In the genomic region with DNA sequence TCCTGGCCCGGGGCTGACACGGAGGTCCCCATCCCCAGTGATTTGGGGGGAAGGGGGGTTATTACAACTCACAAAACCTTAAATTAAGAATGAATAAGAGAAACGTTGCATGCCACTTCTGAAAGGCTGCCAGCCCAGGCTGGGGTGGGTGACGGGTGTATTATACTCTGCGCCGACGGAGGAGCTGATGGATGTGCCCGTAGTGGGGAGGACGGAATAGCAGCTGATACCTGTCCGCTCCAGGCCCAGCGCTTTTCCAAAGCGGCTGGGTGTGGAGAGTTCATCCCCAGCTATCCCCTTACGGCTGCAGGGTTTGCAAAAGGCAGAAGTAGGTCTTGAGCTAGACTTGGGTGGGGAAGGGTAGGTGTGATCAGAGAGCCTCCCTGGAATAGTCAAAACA, we compare ENCODE assay signal across 21 cellular contexts.
"Had no signal": no experiment of that assay in that cellular context is flagged by ENCODE, and none has a peak within 500 bp of the region (broad histone marks: within the 10 kb centered on the region; RNA-seq: fewer than 3 reads in every experiment).

No MANE protein-coding gene starts in this region.

- H3K9me3 ChIP-seq: sigmoid colon, stomach, thoracic aorta, transverse colon had no signal

- FAIRE-seq: frontal cortex, keratinocyte had no signal

- H3K4me1 ChIP-seq: parathyroid adenoma, sigmoid colon had no signal

- H3K4me3 ChIP-seq: dorsolateral prefrontal cortex, lung, sigmoid colon, skin epidermis, stomach, thoracic aorta, transverse colon had no signal

- H3K79me2 ChIP-seq: parathyroid adenoma had no signal

- H3K27ac Mint-ChIP-seq: immature natural killer cell; natural killer cell treated with Interleukin-12 subunit alpha and Interleukin-12 subunit beta and Interleukin-15 and Interleukin-18, amount 100 ng/mL, for 72 hours had no signal

- H3K27me3 ChIP-seq: dorsolateral prefrontal cortex, sigmoid colon had no signal

- H3K9me3 Mint-ChIP-seq: immature natural killer cell; natural killer cell treated with Interleukin-12 subunit alpha and Interleukin-12 subunit beta and Interleukin-15 and Interleukin-18, amount 100 ng/mL, for 72 hours had no signal

- H3K9ac ChIP-seq: parathyroid adenoma had no signal

- DNase-seq: cortex of kidney; dorsolateral prefrontal cortex; effector CD8-positive, alpha-beta T cell; immature natural killer cell; left cardiac atrium; mesenchymal stem cell; midbrain; occipital lobe; sigmoid colon; stimulated activated CD4-positive, alpha-beta T cell treated with anti-CD3 and anti-CD28 coated beads, Interleukin-2, amount 100 ng/mL, for 24 hours; stimulated activated naive CD4-positive, alpha-beta T cell; substantia nigra; transverse colon had no signal

- H3K27ac ChIP-seq: dorsolateral prefrontal cortex, parathyroid adenoma, sigmoid colon, skin epidermis, thoracic aorta, transverse colon had no signal

- ATAC-seq: natural killer cell treated with Interleukin-12 subunit alpha and Interleukin-12 subunit beta and Interleukin-15 and Interleukin-18, amount 100 ng/mL, for 72 hours had no signal

- H3K4me3 Mint-ChIP-seq: immature natural killer cell; natural killer cell treated with Interleukin-12 subunit alpha and Interleukin-12 subunit beta and Interleukin-15 and Interleukin-18, amount 100 ng/mL, for 72 hours had no signal

- H2AFZ ChIP-seq: parathyroid adenoma had no signal

- H3K36me3 ChIP-seq: sigmoid colon, stomach, thoracic aorta, transverse colon had no signal

- H3K36me3 Mint-ChIP-seq: immature natural killer cell; natural killer cell treated with Interleukin-12 subunit alpha and Interleukin-12 subunit beta and Interleukin-15 and Interleukin-18, amount 100 ng/mL, for 72 hours had no signal
